8 cellular contexts compared by ENCODE assay signal in genomic region chr4:100095729-100096595, GRCh38.
DNase-seq lines count a peak whose midpoint lies in the region; ATAC-seq, FAIRE-seq and TF ChIP-seq lines count a peak whose summit lies in the region.

No MANE protein-coding gene starts in this region.

- CTCF ChIA-PET in A549 (lab: Yijun Ruan, JAX): interaction anchor here (0.6 to 2.2 kb wide), 5 partner anchors 13 to 1384 kb away, joined by 3 to 11 read pairs (median 3); no protein-coding TSS in a partner anchor

- H3K4me2 ChIP-seq in A549: peak overlapping the region; percentile 49

- peak; percentile 26 to 67 for DNase-seq in A549 (ENCODE audit: low read depth in 1 of 2, low spot score in 1 of 2)
- DNase-seq in NCI-H1930 (lab: John Stamatoyannopoulos, UW): peak; percentile 5 to 27
- DNase-seq in WERI-Rb-1: peak; percentile 77
- DNase-seq in bronchial epithelial cell (ENCODE audit: low read depth): peak; percentile 81
- peak; percentile 39 to 41 for DNase-seq in left colon
- DNase-seq in stimulated activated CD4-positive, alpha-beta T cell treated with anti-CD3 and anti-CD28 coated beads, Interleukin-4, amount 100 ng/mL, for 4 hours: peak; percentile 38 to 52

- TF ChIP-seq EP300 in A549 (IDR thresholded peaks at IDR 0.05): no peak

- TF ChIP-seq CTCF in A549 (IDR thresholded peaks at IDR 0.05) (peak; percentile 43), WERI-Rb-1 (IDR thresholded peaks at IDR 0.05; ENCODE audit: low read depth, low read length) (peak; percentile 93), bronchial epithelial cell (IDR thresholded peaks at IDR 0.05; ENCODE audit: insufficient read depth, low read length, severe bottlenecking) (peak; percentile 89)

- POLR2A ChIA-PET in A549 (lab: Yijun Ruan, JAX): no interaction called here

- no peak overlapping the region for H3K4me3 ChIP-seq in A549
- no peak overlapping the region for H3K4me3 ChIP-seq in WERI-Rb-1 (ENCODE audit: low read depth, low read length)
- no peak overlapping the region for H3K4me3 ChIP-seq in bronchial epithelial cell (ENCODE audit: low read depth, low read length)

- H3K27me3 ChIP-seq in WERI-Rb-1 (ENCODE audit: insufficient read depth, low read depth, severe bottlenecking) (no peaks in the 10 kb centered on the region), bronchial epithelial cell (ENCODE audit: control insufficient read depth, insufficient read depth, low read length) (no peaks in the 10 kb centered on the region)

- H3K27ac ChIP-seq in A549: no peak overlapping the region
- H3K27ac ChIP-seq in WERI-Rb-1: no peak overlapping the region

- FAIRE-seq in A549 (lab: Jason Lieb, UNC): no peak
- peak; percentile 32 for FAIRE-seq in bronchial epithelial cell (lab: Jason Lieb, UNC)

- peak; percentile 22 to 30; a peak in 3 of 5 replicates for TF ChIP-seq RAD21 in A549 (conservative IDR thresholded peaks at IDR 0.05 in 1 of 2, IDR thresholded peaks at IDR 0.05 in 1 of 2)

- H3K4me1 ChIP-seq in A549: peaks cover 11% of the 10 kb centered on the region; the same call in 2 of the 3 replicates

- intact Hi-C loops in left colon (cut with DNase I, micrococcal nuclease): no loop called here

- peak; percentile 95 to 96 for ATAC-seq in A549
- ATAC-seq in GM18498 (IDR thresholded peaks at IDR 0.05; ENCODE audit: unreplicated experiment): peak; percentile 88
- peak; percentile 90 for ATAC-seq in HG02870 (IDR thresholded peaks at IDR 0.05; ENCODE audit: unreplicated experiment)
- ATAC-seq in left colon: peak; percentile 83

- no peaks in the 10 kb centered on the region for H3K9me3 ChIP-seq in A549
- H3K9me3 ChIP-seq in WERI-Rb-1 (ENCODE audit: severe bottlenecking): no peaks in the 10 kb centered on the region

- no peak for TF ChIP-seq POLR2A in A549 (IDR thresholded peaks at IDR 0.05; ENCODE audit: low read length)

- 19% methylated on average over 7 of the region's 7 CpGs for WGBS in A549 (ENCODE audit: missing lambda C conversion rate)

- H3K36me3 ChIP-seq in WERI-Rb-1: no peaks in the 10 kb centered on the region
- H3K36me3 ChIP-seq in bronchial epithelial cell (ENCODE audit: control insufficient read depth, insufficient read depth, low read length): no peaks in the 10 kb centered on the region

TF ChIP-seq in A549, 52 proteins besides CTCF, POLR2A, EP300 and RAD21:
- TF ChIP-seq EHF (CRISPR knock-in tag; IDR thresholded peaks at IDR 0.05): no peak
- no peak for TF ChIP-seq POLR2AphosphoS2 (conservative IDR thresholded peaks at IDR 0.05; ENCODE audit: low read length)
- no peak for TF ChIP-seq CBX2 (IDR thresholded peaks at IDR 0.05; ENCODE audit: borderline replicate concordance, low read depth)
- TF ChIP-seq PBX3 (IDR thresholded peaks at IDR 0.05): no peak
- TF ChIP-seq NR3C1 (IDR thresholded peaks at IDR 0.05): no peak
- TF ChIP-seq E2F6 (IDR thresholded peaks at IDR 0.05; ENCODE audit: borderline replicate concordance, low read depth): no peak
- TF ChIP-seq FOSL2 (IDR thresholded peaks at IDR 0.05): no peak
- peak; percentile 27; the same call in 1 of the 2 replicates for TF ChIP-seq FOSL2 (CRISPR knock-in tag; IDR thresholded peaks at IDR 0.05)
- no peak for TF ChIP-seq MAFK (IDR thresholded peaks at IDR 0.05; ENCODE audit: partially characterized antibody)
- 0 out of 3 replicates have a peak, but pooled peaks have one; percentile 35 for TF ChIP-seq SMC3 (IDR thresholded peaks at IDR 0.05)
- TF ChIP-seq MYC (IDR thresholded peaks at IDR 0.05; ENCODE audit: borderline replicate concordance, low read length): no peak
- TF ChIP-seq REST (IDR thresholded peaks at IDR 0.05): no peak
- no peak for TF ChIP-seq MAX (IDR thresholded peaks at IDR 0.05)
- TF ChIP-seq HDAC2 (IDR thresholded peaks at IDR 0.05): no peak
- TF ChIP-seq USF2 (IDR thresholded peaks at IDR 0.05): no peak
- no peak for TF ChIP-seq SREBF2 (IDR thresholded peaks at IDR 0.05)
- TF ChIP-seq ZC3H11A (IDR thresholded peaks at IDR 0.05): no peak
- TF ChIP-seq JUNB (IDR thresholded peaks at IDR 0.05): no peak
TF ChIP-seq in A549: peak in this region for 2.

Comparison
In these comparisons a context has a peak if more than half of its experiments do, and no peak if none do; other contexts are left out.
1. DNase-seq: peak in every context shown above with its lines; median percentile 81 in bronchial epithelial cell; 77 in WERI-Rb-1; 46 in A549; 45 in stimulated activated CD4-positive, alpha-beta T cell treated with anti-CD3 and anti-CD28 coated beads, Interleukin-4, amount 100 ng/mL, for 4 hours; 40 in left colon; 16 in NCI-H1930.
2. CTCF ChIP-seq: peak in every context shown above with its lines; median percentile 93 in WERI-Rb-1; 89 in bronchial epithelial cell; 43 in A549.